In genomic region chr11:75320046-75320618, GRCh38 we compare ENCODE assay signal across 16 cellular contexts. TPM values are rescaled to one million over a fixed set of nuclear protein-coding genes. Genes with fewer than 3 reads are reported as not detected.
DNase-seq lines count a peak whose midpoint lies in the region; ATAC-seq and TF ChIP-seq lines count a peak whose summit lies in the region.
"Had no signal": no experiment of that assay in that cellular context is flagged by ENCODE, and none has a peak within 500 bp of the region (broad histone marks: within the 10 kb centered on the region; RNA-seq: fewer than 3 reads in every experiment).

No MANE protein-coding gene starts in this region.

- DNase-seq in left cardiac atrium (peak; percentile 20), cardiac septum (ENCODE audit: low spot score) (no peak), fibroblast of the aortic adventitia (ENCODE audit: low read depth) (peak; percentile 26), omental fat pad (ENCODE audit: low spot score) (no peak), NCI-H1105 (lab: John Stamatoyannopoulos, UW) (no peak), caudate nucleus (lab: John Stamatoyannopoulos, UW) (no peak)
- no peak for DNase-seq in T-helper 2 cell treated with Interferon-gamma antibody and Interleukin-4, amounts not matched to agents 5 μg/mL and 100 μg/mL, for 36 hours (ENCODE audit: low spot score)
- DNase-seq: activated CD4-positive, alpha-beta T cell treated with anti-CD3 and anti-CD28 coated beads, Interleukin-2, amount 10 ng/mL, durations not matched to agents 24 days and 14 days; activated CD8-positive, alpha-beta memory T cell treated with anti-CD3 and anti-CD28 coated beads, Interleukin-2, amount 50 U/mL, for 4 hours; activated effector memory CD4-positive, alpha-beta T cell treated with Interleukin-2 at 50 U/mL for 16 hours; effector CD4-positive, alpha-beta T cell; NCI-H1694 treated with DMSO at 0.1 percent for 48 hours; NCI-H2227 treated with DMSO at 0.1 percent for 48 hours had no signal

- intact Hi-C loops in left cardiac atrium (cut with DNase I): no loop called here
- intact Hi-C loops in cardiac septum (cut with DNase I): no loop called here

- TF ChIP-seq CTCF in fibroblast of the aortic adventitia (IDR thresholded peaks at IDR 0.05; ENCODE audit: insufficient read depth, low read length): no peak
- TF ChIP-seq CTCF in omental fat pad (IDR thresholded peaks at IDR 0.05): no peak

- ATAC-seq in left cardiac atrium: peak; percentile 20 to 48
- peak; percentile 15 for ATAC-seq in omental fat pad (ENCODE audit: low FRiP score)
- no peak for ATAC-seq in HG02885 (IDR thresholded peaks at IDR 0.05; ENCODE audit: poor library complexity, unreplicated experiment)
- ATAC-seq: heart left ventricle had no signal

- no peak overlapping the region for H3K27ac ChIP-seq in caudate nucleus (ENCODE audit: low read depth, low read length)
- H3K27ac ChIP-seq: cardiac muscle cell had no signal

- H3K4me1 Mint-ChIP-seq in T-helper 2 cell treated with Interferon-gamma antibody and Interleukin-4, amounts not matched to agents 5 μg/mL and 100 μg/mL, for 36 hours (ENCODE audit: low read depth): peaks cover 14% of the 10 kb centered on the region

- H3K9me3 Mint-ChIP-seq in T-helper 2 cell treated with Interferon-gamma antibody and Interleukin-4, amounts not matched to agents 5 μg/mL and 100 μg/mL, for 36 hours: no peaks in the 10 kb centered on the region
- H3K9me3 Mint-ChIP-seq: activated CD4-positive, alpha-beta T cell treated with anti-CD3 and anti-CD28 coated beads, Interleukin-2, amount 10 ng/mL, durations not matched to agents 24 days and 14 days had no signal

- H3K4me3 Mint-ChIP-seq in T-helper 2 cell treated with Interferon-gamma antibody and Interleukin-4, amounts not matched to agents 5 μg/mL and 100 μg/mL, for 36 hours: no peak overlapping the region
- H3K4me3 Mint-ChIP-seq: activated CD4-positive, alpha-beta T cell treated with anti-CD3 and anti-CD28 coated beads, Interleukin-2, amount 10 ng/mL, durations not matched to agents 24 days and 14 days had no signal

- H3K27ac Mint-ChIP-seq in T-helper 2 cell treated with Interferon-gamma antibody and Interleukin-4, amounts not matched to agents 5 μg/mL and 100 μg/mL, for 36 hours: no peak overlapping the region
- H3K27ac Mint-ChIP-seq: activated CD4-positive, alpha-beta T cell treated with anti-CD3 and anti-CD28 coated beads, Interleukin-2, amount 10 ng/mL, durations not matched to agents 24 days and 14 days had no signal

- no peaks in the 10 kb centered on the region for H3K27me3 Mint-ChIP-seq in T-helper 2 cell treated with Interferon-gamma antibody and Interleukin-4, amounts not matched to agents 5 μg/mL and 100 μg/mL, for 36 hours (ENCODE audit: low read depth)
- H3K27me3 Mint-ChIP-seq: activated CD4-positive, alpha-beta T cell treated with anti-CD3 and anti-CD28 coated beads, Interleukin-2, amount 10 ng/mL, durations not matched to agents 24 days and 14 days had no signal

- H3K36me3 Mint-ChIP-seq in T-helper 2 cell treated with Interferon-gamma antibody and Interleukin-4, amounts not matched to agents 5 μg/mL and 100 μg/mL, for 36 hours (ENCODE audit: low read depth): no peaks in the 10 kb centered on the region

- H3K4me3 ChIP-seq in fibroblast of the aortic adventitia (ENCODE audit: low read depth, low read length): no peak overlapping the region
- H3K4me3 ChIP-seq: cardiac muscle cell, heart left ventricle had no signal

RNA-seq across cellular contexts. Expression of gene ARRB1, which starts 31.3 kb away (rescaled TPM):
- total RNA-seq in left cardiac atrium (10 to 100 TPM; 28.4 to 39.4 TPM), cardiac septum (21.4 TPM), fibroblast of the aortic adventitia (ENCODE audit: low replicate concordance) (32.0 and 36.3 TPM in 2 replicates), omental fat pad (10 to 100 TPM; 34.7 to 75.0 (median 58.1) TPM)

Comparison
In these comparisons a context has a peak if more than half of its experiments do, and no peak if none do; other contexts are left out.
1. DNase-seq: peak in left cardiac atrium (single experiment) and fibroblast of the aortic adventitia (single experiment); none in cardiac septum (single experiment), omental fat pad (single experiment), NCI-H1105 (single experiment), caudate nucleus (0 of 61) and T-helper 2 cell treated with Interferon-gamma antibody and Interleukin-4, amounts not matched to agents 5 μg/mL and 100 μg/mL, for 36 hours (single experiment).